ENCODE assay signal across 8 cellular contexts in genomic region chr10:33334170-33334838, GRCh38. TPM values are rescaled to one million over a fixed set of nuclear protein-coding genes. Genes with fewer than 3 reads are reported as not detected.
A peak's percentile ranks its signal among the peaks of the same experiment; 100 is the strongest.
DNase-seq lines count a peak whose midpoint lies in the region; ATAC-seq and TF ChIP-seq lines count a peak whose summit lies in the region.

Gene NRP1 (minus strand): TSS chr10:33334667. CDS start chr10:33334382, 285 bp downstream.

- no peaks in the 10 kb centered on the region for H3K36me3 Mint-ChIP-seq in activated B cell treated with CpG ODN at 0.5 μM for 24 hours (ENCODE audit: low read depth)

- no peaks in the 10 kb centered on the region for H3K36me3 ChIP-seq in mucosa of stomach (ENCODE audit: control insufficient read depth, insufficient read depth, low read length)
- H3K36me3 ChIP-seq in urinary bladder (ENCODE audit: insufficient read depth), result no peaks in the 10 kb centered on the region

- H3K4me1 Mint-ChIP-seq in activated B cell treated with CpG ODN at 0.5 μM for 24 hours, result peaks cover 17% of the 10 kb centered on the region

- no peaks in the 10 kb centered on the region for H3K9me3 Mint-ChIP-seq in activated B cell treated with CpG ODN at 0.5 μM for 24 hours

- intact Hi-C loops in activated B cell treated with CpG ODN at 0.5 μM for 24 hours (cut with micrococcal nuclease), result no loop called here

- CTCF ChIA-PET in activated B cell treated with CpG ODN at 0.5 μM for 24 hours (lab: Charles Lee), result no interaction called here

- peaks cover 7% of the 10 kb centered on the region for H3K27me3 ChIP-seq in mucosa of stomach (ENCODE audit: control insufficient read depth, insufficient read depth, low read length)

- peaks cover 16% of the 10 kb centered on the region for H3K4me1 ChIP-seq in mucosa of stomach (ENCODE audit: control insufficient read depth, insufficient read depth, low read length)
- H3K4me1 ChIP-seq in urinary bladder (ENCODE audit: insufficient read depth), result peaks cover 2% of the 10 kb centered on the region

- H3K9ac ChIP-seq in mucosa of stomach (ENCODE audit: low read length), result peak within 1 kb of the TSS; percentile 80

- under 1% methylated on average over 48 of the region's 48 CpGs for WGBS in urinary bladder

- no peak for TF ChIP-seq CTCF in activated B cell treated with CpG ODN at 0.5 μM for 24 hours (IDR thresholded peaks at IDR 0.05)

- peak; percentile 32 for ATAC-seq in HG02759 (IDR thresholded peaks at IDR 0.05; ENCODE audit: unreplicated experiment)
- no peak for ATAC-seq in activated B cell treated with CpG ODN at 0.5 μM for 24 hours (ENCODE audit: low read depth)
- no peak for ATAC-seq in HG02973 (IDR thresholded peaks at IDR 0.05; ENCODE audit: unreplicated experiment)
- no peak for ATAC-seq in HG02623 (IDR thresholded peaks at IDR 0.05; ENCODE audit: unreplicated experiment)

- peak within 1 kb of the TSS; percentile 90 for H3K27ac ChIP-seq in epithelial cell of prostate
- peak within 1 kb of the TSS; percentile 76 for H3K27ac ChIP-seq in urinary bladder (ENCODE audit: low read depth)

- H3K27me3 Mint-ChIP-seq in activated B cell treated with CpG ODN at 0.5 μM for 24 hours, result peaks cover 52% of the 10 kb centered on the region

- peak; percentile 50 for DNase-seq in COLO668 (lab: John Stamatoyannopoulos, UW; ENCODE audit: unreplicated experiment)
- DNase-seq in activated B cell treated with CpG ODN at 0.5 μM for 24 hours, result no peak
- no peak for DNase-seq in epithelial cell of prostate (ENCODE audit: low read depth, low spot score)

- peak within 1 kb of the TSS; percentile 57 for H3K4me3 Mint-ChIP-seq in activated B cell treated with CpG ODN at 0.5 μM for 24 hours

- POLR2A ChIA-PET in activated B cell treated with CpG ODN at 0.5 μM for 24 hours (lab: Charles Lee), result no interaction called here

- no peaks in the 10 kb centered on the region for H3K9me3 ChIP-seq in mucosa of stomach (ENCODE audit: control insufficient read depth, low read length)

- H3K4me3 ChIP-seq in mucosa of stomach (ENCODE audit: low read length), result peak within 1 kb of the TSS; percentile 74
- H3K4me3 ChIP-seq in urinary bladder (ENCODE audit: low read depth, low read length), result peak within 1 kb of the TSS; percentile 50

- H3K27ac Mint-ChIP-seq in activated B cell treated with CpG ODN at 0.5 μM for 24 hours, result no peak within 1 kb of the TSS

RNA-seq across cellular contexts. Expression of gene NRP1, which starts in this region (rescaled TPM):
- total RNA-seq in activated B cell treated with CpG ODN at 0.5 μM for 24 hours, result not detected in 2 replicates
- total RNA-seq in urinary bladder, result 172 TPM
- 36.9 TPM for polyA plus RNA-seq in urinary bladder

Comparison
In these comparisons a context has a peak if more than half of its experiments do, and no peak if none do; other contexts are left out.
1. RNA of gene NRP1 (total RNA-seq): 172 TPM in urinary bladder (single experiment); not detected in activated B cell treated with CpG ODN at 0.5 μM for 24 hours; every median in the first group is over 100 times any median in the second.